Comparison of ENCODE assay signal across 8 cellular contexts in genomic region chr1:94417962-94418663, GRCh38. TPM values are rescaled to one million over a fixed set of nuclear protein-coding genes. Genes with fewer than 3 reads are reported as not detected.
DNase-seq lines count a peak whose midpoint lies in the region; ATAC-seq, FAIRE-seq and TF ChIP-seq lines count a peak whose summit lies in the region.

ABCD3 (plus strand) TSS chr1:94418389; CDS start chr1:94418479, 90 bp downstream.

- peak within 1 kb of the TSS; percentile 62 for H3K27ac Mint-ChIP-seq in activated naive CD8-positive, alpha-beta T cell treated with anti-CD3 and anti-CD28 coated beads, Interleukin-2, amount 10 ng/mL, durations not matched to agents 7 days and 5 days

- H3K9me3 ChIP-seq in SU-DHL-6 (ENCODE audit: insufficient read depth, low read length) (no peaks in the 10 kb centered on the region), pancreas (no peaks in the 10 kb centered on the region), thyroid gland (no peaks in the 10 kb centered on the region)

- DNase-seq in GM12865 (ENCODE audit: low read depth) (peak; percentile 97), NCI-H1417 (lab: John Stamatoyannopoulos, UW) (peak; percentile 97 to 98 (median 98)), Right ventricle myocardium inferior (ENCODE audit: missing footprints) (peak; percentile 99), pancreas (peak; percentile 96 to 99 (median 98)), thyroid gland (peak; percentile 97)
- DNase-seq in activated naive CD8-positive, alpha-beta T cell treated with anti-CD3 and anti-CD28 coated beads, Interleukin-2, amount 10 ng/mL, durations not matched to agents 7 days and 5 days, result peak; percentile 99

- FAIRE-seq in pancreas (lab: Jason Lieb, UNC), result no peak

- H3K36me3 ChIP-seq in SU-DHL-6 (ENCODE audit: low read length), result no peaks in the 10 kb centered on the region
- H3K36me3 ChIP-seq in pancreas, result no peaks in the 10 kb centered on the region
- no peaks in the 10 kb centered on the region for H3K36me3 ChIP-seq in thyroid gland

- POLR2A ChIA-PET in activated naive CD8-positive, alpha-beta T cell treated with anti-CD3 and anti-CD28 coated beads, Interleukin-2, amount 10 ng/mL, durations not matched to agents 7 days and 5 days (lab: Charles Lee), result interaction anchor here (0.6 kb wide), 1 partner anchor 570 kb away, joined by 4 read pairs; no protein-coding TSS in a partner anchor

- peaks cover 3 to 42% (median 27%) of the 10 kb centered on the region in 3 donors for H3K4me1 ChIP-seq in pancreas
- H3K4me1 ChIP-seq in thyroid gland, result peaks cover 10 to 29% of the 10 kb centered on the region in 2 donors

- peaks cover 12% of the 10 kb centered on the region for H3K79me2 ChIP-seq in SU-DHL-6 (ENCODE audit: insufficient read depth, low read length)

- intact Hi-C loops in Right ventricle myocardium inferior (cut with DNase I), result loop anchor here (5.0 kb wide), 1 partner anchor 44 kb away; no protein-coding TSS in a partner anchor
- intact Hi-C loops in pancreas (cut with DNase I), result no loop called here
- intact Hi-C loops in thyroid gland (cut with DNase I), result no loop called here

- peaks cover 1% of the 10 kb centered on the region for H3K36me3 Mint-ChIP-seq in activated naive CD8-positive, alpha-beta T cell treated with anti-CD3 and anti-CD28 coated beads, Interleukin-2, amount 10 ng/mL, durations not matched to agents 7 days and 5 days

- TF ChIP-seq CTCF in GM12865 (IDR thresholded peaks at IDR 0.05; ENCODE audit: insufficient read depth, low read depth, low read length, missing control alignments) (no peak), SU-DHL-6 (IDR thresholded peaks at IDR 0.05; ENCODE audit: insufficient read depth, low read length, poor library complexity, severe bottlenecking) (no peak), pancreas (IDR thresholded peaks at IDR 0.05) (no peak), thyroid gland (IDR thresholded peaks at IDR 0.05) (no peak)

- H3K4me2 ChIP-seq in SU-DHL-6 (ENCODE audit: low read depth, low read length, poor library complexity, severe bottlenecking), result peak within 1 kb of the TSS; percentile 55

- peak in 1 of 2 donors; percentile 99 for TF ChIP-seq POLR2A in thyroid gland (IDR thresholded peaks at IDR 0.05)

- ATAC-seq in HG02759 (IDR thresholded peaks at IDR 0.05; ENCODE audit: unreplicated experiment) (peak; percentile 97), Right ventricle myocardium inferior (peak; percentile 98), pancreas (peak; percentile 92 to 97 (median 95))
- ATAC-seq in activated naive CD8-positive, alpha-beta T cell treated with anti-CD3 and anti-CD28 coated beads, Interleukin-2, amount 10 ng/mL, durations not matched to agents 7 days and 5 days (ENCODE audit: low read depth), result peak; percentile 95

- H3K27me3 ChIP-seq in SU-DHL-6 (ENCODE audit: low read length) (no peaks in the 10 kb centered on the region), pancreas (no peaks in the 10 kb centered on the region), thyroid gland (no peaks in the 10 kb centered on the region)

- H3K4me3 ChIP-seq in GM12865 (ENCODE audit: low read depth, low read length) (peak within 1 kb of the TSS; percentile 90), SU-DHL-6 (ENCODE audit: insufficient read depth, low read length, poor library complexity, severe bottlenecking) (peak within 1 kb of the TSS; percentile 84), pancreas (peak within 1 kb of the TSS; percentile 68 to 98 (median 87)), thyroid gland (replicated peaks in 1 of 3) (peak within 1 kb of the TSS; percentile 79 to 91 (median 83))

- no peaks in the 10 kb centered on the region for H3K9me3 Mint-ChIP-seq in activated naive CD8-positive, alpha-beta T cell treated with anti-CD3 and anti-CD28 coated beads, Interleukin-2, amount 10 ng/mL, durations not matched to agents 7 days and 5 days

- peaks cover 20% of the 10 kb centered on the region for H3K4me1 Mint-ChIP-seq in activated naive CD8-positive, alpha-beta T cell treated with anti-CD3 and anti-CD28 coated beads, Interleukin-2, amount 10 ng/mL, durations not matched to agents 7 days and 5 days

- H3F3A ChIP-seq in SU-DHL-6 (ENCODE audit: insufficient read depth), result no peaks in the 10 kb centered on the region

- H3K9me2 ChIP-seq in SU-DHL-6 (replicated peaks; ENCODE audit: insufficient read depth, low read length), result no peaks in the 10 kb centered on the region

- peaks cover 22% of the 10 kb centered on the region for H4K20me1 ChIP-seq in SU-DHL-6 (ENCODE audit: low read depth, low read length)

- H3K9ac ChIP-seq in SU-DHL-6 (ENCODE audit: low read length), result peak within 1 kb of the TSS; percentile 78

- peak within 1 kb of the TSS; percentile 90 for H2AFZ ChIP-seq in SU-DHL-6 (ENCODE audit: low read depth, low read length, severe bottlenecking)

- peaks cover 3% of the 10 kb centered on the region for H3K27me3 Mint-ChIP-seq in activated naive CD8-positive, alpha-beta T cell treated with anti-CD3 and anti-CD28 coated beads, Interleukin-2, amount 10 ng/mL, durations not matched to agents 7 days and 5 days

- 0% methylated on average over 47 to 85 of the region's 85 CpGs for WGBS in pancreas, 2 donors
- WGBS in thyroid gland, 2 donors, result 0% methylated on average over 18 to 23 of the region's 85 CpGs

- H3K4me3 Mint-ChIP-seq in activated naive CD8-positive, alpha-beta T cell treated with anti-CD3 and anti-CD28 coated beads, Interleukin-2, amount 10 ng/mL, durations not matched to agents 7 days and 5 days, result peak within 1 kb of the TSS; percentile 91

- H3K27ac ChIP-seq in SU-DHL-6 (ENCODE audit: low read depth, low read length), result peak within 1 kb of the TSS; percentile 35; the same call in 1 of the 2 replicates
- H3K27ac ChIP-seq in pancreas, result peak within 1 kb of the TSS; percentile 80 to 97 (median 90)
- peak within 1 kb of the TSS; percentile 91 to 94 (median 92) for H3K27ac ChIP-seq in thyroid gland

RNA-seq across cellular contexts. Expression of gene ABCD3, which starts in this region (rescaled TPM):
- 10 to 100 TPM; 22.6 to 26.0 TPM for total RNA-seq in activated naive CD8-positive, alpha-beta T cell treated with anti-CD3 and anti-CD28 coated beads, Interleukin-2, amount 10 ng/mL, durations not matched to agents 7 days and 5 days
- 69.0 TPM for total RNA-seq in Right ventricle myocardium inferior
- 10 to 100 TPM; 26.1 to 35.8 (median 33.5) TPM for total RNA-seq in pancreas
- polyA plus RNA-seq in pancreas, result 10 to 100 TPM; 11.7 to 29.0 TPM
- total RNA-seq in thyroid gland, result 10 to 100 TPM; 45.3 to 52.1 (median 49.2) TPM

Comparison
In these comparisons a context has a peak if more than half of its experiments do, and no peak if none do; other contexts are left out.
1. Peak in every context shown above with its lines: DNase-seq, ATAC-seq, H3K4me3 ChIP-seq and H3K27ac ChIP-seq.
2. H3K27ac ChIP-seq: peak in every context shown above with its lines; median percentile 92 in thyroid gland; 90 in pancreas; 35 in SU-DHL-6.